Comparison of ENCODE assay signal across 19 cellular contexts in the genomic region with DNA sequence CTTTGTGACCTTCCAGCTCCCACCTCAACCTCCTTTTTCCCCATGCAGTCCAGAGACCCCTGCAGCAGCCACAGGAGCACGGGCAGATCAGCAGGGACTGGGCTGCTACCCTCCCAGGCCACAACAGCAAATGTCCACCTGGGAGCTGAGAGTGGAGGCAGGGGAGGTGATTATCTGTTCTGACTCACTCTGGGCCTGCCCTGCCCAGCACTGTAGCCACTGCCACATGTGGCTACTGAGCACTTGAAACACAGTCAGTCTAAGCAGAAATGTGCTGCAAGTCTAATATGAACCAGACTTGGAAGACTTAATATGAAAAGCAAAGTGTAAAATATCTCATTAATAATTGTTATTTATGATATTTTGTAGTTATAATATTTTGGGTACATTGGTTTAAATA.
DNase-seq lines count a peak whose midpoint lies in the region; FAIRE-seq and TF ChIP-seq lines count a peak whose summit lies in the region.
"Had no signal": no experiment of that assay in that cellular context is flagged by ENCODE, and none has a peak within 500 bp of the region (broad histone marks: within the 10 kb centered on the region; RNA-seq: fewer than 3 reads in every experiment).

No MANE protein-coding gene starts in this region.

- no peak overlapping the region for H3K27ac ChIP-seq in SK-N-SH (ENCODE audit: low read depth in 2 of 2, low read length in 1 of 2)
- H3K27ac ChIP-seq: hepatocyte, upper lobe of left lung had no signal

- peaks cover 13% of the 10 kb centered on the region for H3K4me1 Mint-ChIP-seq in type B pancreatic cell (ENCODE audit: unreplicated experiment)

- no peaks in the 10 kb centered on the region for H3K27me3 ChIP-seq in SK-N-SH (ENCODE audit: insufficient read depth)
- H3K27me3 ChIP-seq: hepatocyte, upper lobe of left lung had no signal

- H3K9me2 ChIP-seq in SK-N-SH, result no peaks in the 10 kb centered on the region

- DNase-seq in H54 (ENCODE audit: insufficient read length, low spot score), result peak; percentile 47
- DNase-seq in SK-N-SH, result no peak
- DNase-seq in fibroblast of villous mesenchyme (ENCODE audit: low read depth), result peak; percentile 45
- peak; percentile 34 for DNase-seq in type B pancreatic cell (ENCODE audit: extremely low spot score, unreplicated experiment)
- DNase-seq in globus pallidus (ENCODE audit: low spot score), result no peak
- no peak for DNase-seq in COLO829 (ENCODE audit: low spot score)
- DNase-seq in foreskin melanocyte, result no peak
- DNase-seq: activated CD4-positive, CD25-positive, alpha-beta regulatory T cell; activated naive CD4-positive, alpha-beta T cell; CD4-positive, alpha-beta T cell; effector memory CD4-positive, alpha-beta T cell; left ventricle myocardium superior; NCI-H1417; OCI-M1; stimulated activated CD4-positive, alpha-beta T cell treated with anti-CD3 and anti-CD28 coated beads, Interleukin-4, amount 100 ng/mL, for 1 hour had no signal

- H3K36me3 ChIP-seq in SK-N-SH (replicated peaks in 1 of 2; ENCODE audit: control insufficient read depth in 1 of 2, insufficient read depth in 2 of 2, low read length in 1 of 2), result no peaks in the 10 kb centered on the region
- H3K36me3 ChIP-seq: upper lobe of left lung had no signal

- H2AFZ ChIP-seq in SK-N-SH (ENCODE audit: low read depth), result peak overlapping the region; percentile 37; the same call in 1 of the 2 replicates
- H2AFZ ChIP-seq: hepatocyte had no signal

- CTCF ChIA-PET in SK-N-SH (lab: Yijun Ruan, JAX), result interaction anchor here (1.0 to 1.1 kb wide), 3 partner anchors 24 to 103 kb away, joined by 3 to 4 read pairs (median 3); no protein-coding TSS in a partner anchor

- peaks cover 5% of the 10 kb centered on the region for H3F3A ChIP-seq in SK-N-SH (replicated peaks; ENCODE audit: insufficient read depth)

- no peaks in the 10 kb centered on the region for H4K20me1 ChIP-seq in SK-N-SH (ENCODE audit: insufficient read depth)

- FAIRE-seq in H54 (lab: Jason Lieb, UNC), result peak; percentile 45
- FAIRE-seq: HepG2 had no signal

- WGBS in SK-N-SH (ENCODE audit: low lambda C conversion rate), result 73% methylated on average over 1 of the region's 1 CpG

- no peak overlapping the region for H3K9ac ChIP-seq in SK-N-SH

- H3K4me3 Mint-ChIP-seq in type B pancreatic cell, result no peak overlapping the region
- H3K4me3 Mint-ChIP-seq: CD4-positive, alpha-beta T cell; nephron had no signal

- H3K9me3 ChIP-seq in SK-N-SH, result no peaks in the 10 kb centered on the region
- H3K9me3 ChIP-seq: upper lobe of left lung had no signal

- no peak overlapping the region for H3K4me2 ChIP-seq in SK-N-SH
- H3K4me2 ChIP-seq: hepatocyte had no signal

- H3K36me3 Mint-ChIP-seq in type B pancreatic cell, result no peaks in the 10 kb centered on the region

- no peak for TF ChIP-seq POLR2A in H54 (IDR thresholded peaks at IDR 0.05; ENCODE audit: low read depth, low read length)

- no peak overlapping the region for H3K27ac Mint-ChIP-seq in type B pancreatic cell
- H3K27ac Mint-ChIP-seq: CD4-positive, alpha-beta T cell had no signal

- no peak for TF ChIP-seq RAD21 in SK-N-SH (IDR thresholded peaks at IDR 0.05; ENCODE audit: low read length)

- TF ChIP-seq CTCF in SK-N-SH (IDR thresholded peaks at IDR 0.05), result no peak
- no peak for TF ChIP-seq CTCF in fibroblast of villous mesenchyme (IDR thresholded peaks at IDR 0.05; ENCODE audit: insufficient read depth, low read depth, low read length)
- TF ChIP-seq CTCF in type B pancreatic cell (conservative IDR thresholded peaks at IDR 0.05), result no peak

- no peaks in the 10 kb centered on the region for H3K27me3 Mint-ChIP-seq in type B pancreatic cell
- H3K27me3 Mint-ChIP-seq: CD4-positive, alpha-beta T cell had no signal

- no peak for TF ChIP-seq EP300 in SK-N-SH (IDR thresholded peaks at IDR 0.05; ENCODE audit: borderline replicate concordance in 1 of 2, low read depth in 1 of 2, low read length in 1 of 2)

- no peaks in the 10 kb centered on the region for H3K79me2 ChIP-seq in SK-N-SH (ENCODE audit: insufficient read depth)
- H3K79me2 ChIP-seq: hepatocyte had no signal

- peaks cover 8% of the 10 kb centered on the region for H3K9me3 Mint-ChIP-seq in type B pancreatic cell
- H3K9me3 Mint-ChIP-seq: CD4-positive, alpha-beta T cell had no signal

- POLR2A ChIA-PET in SK-N-SH (lab: Yijun Ruan, JAX), result no interaction called here

- peaks cover 15 to 25% of the 10 kb centered on the region in 2 experiments; a peak in 3 of 4 replicates for H3K4me1 ChIP-seq in SK-N-SH (ENCODE audit: control insufficient read depth in 1 of 2, insufficient read depth in 2 of 2, low read depth in 1 of 2, low read length in 1 of 2)
- H3K4me1 ChIP-seq: upper lobe of left lung had no signal

- H3K4me3 ChIP-seq in SK-N-SH (ENCODE audit: low read depth in 2 of 2, low read length in 1 of 2), result no peak overlapping the region
- H3K4me3 ChIP-seq in fibroblast of villous mesenchyme (ENCODE audit: low read depth, low read length), result no peak overlapping the region
- H3K4me3 ChIP-seq: hepatocyte, upper lobe of left lung had no signal

TF ChIP-seq in SK-N-SH, 30 proteins besides CTCF, POLR2A, EP300 and RAD21 (continues in another document):
- TF ChIP-seq TAF1 (IDR thresholded peaks at IDR 0.05; ENCODE audit: borderline replicate concordance, low read depth, low read length), result no peak
- peak; percentile 64 for TF ChIP-seq MAX (IDR thresholded peaks at IDR 0.05; ENCODE audit: low read depth)
- no peak for TF ChIP-seq MEF2A (IDR thresholded peaks at IDR 0.05; ENCODE audit: borderline replicate concordance, low read depth)
- no peak for TF ChIP-seq RFX5 (IDR thresholded peaks at IDR 0.05; ENCODE audit: low read length)
- TF ChIP-seq POLR2AphosphoS5 (IDR thresholded peaks at IDR 0.05; ENCODE audit: low read depth, low read length), result no peak
- no peak for TF ChIP-seq FOXM1 (IDR thresholded peaks at IDR 0.05; ENCODE audit: low read depth)
- TF ChIP-seq REST (IDR thresholded peaks at IDR 0.05; ENCODE audit: low read depth, low read length), result no peak
- no peak for TF ChIP-seq USF1 (IDR thresholded peaks at IDR 0.05; ENCODE audit: borderline replicate concordance, low read depth)
- TF ChIP-seq, protein P1, sequence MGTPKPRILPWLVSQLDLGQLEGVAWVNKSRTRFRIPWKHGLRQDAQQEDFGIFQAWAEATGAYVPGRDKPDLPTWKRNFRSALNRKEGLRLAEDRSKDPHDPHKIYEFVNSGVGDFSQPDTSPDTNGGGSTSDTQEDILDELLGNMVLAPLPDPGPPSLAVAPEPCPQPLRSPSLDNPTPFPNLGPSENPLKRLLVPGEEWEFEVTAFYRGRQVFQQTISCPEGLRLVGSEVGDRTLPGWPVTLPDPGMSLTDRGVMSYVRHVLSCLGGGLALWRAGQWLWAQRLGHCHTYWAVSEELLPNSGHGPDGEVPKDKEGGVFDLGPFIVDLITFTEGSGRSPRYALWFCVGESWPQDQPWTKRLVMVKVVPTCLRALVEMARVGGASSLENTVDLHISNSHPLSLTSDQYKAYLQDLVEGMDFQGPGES (IDR thresholded peaks at IDR 0.05; ENCODE audit: low read depth, low read length), result no peak
- TF ChIP-seq, protein P2, sequence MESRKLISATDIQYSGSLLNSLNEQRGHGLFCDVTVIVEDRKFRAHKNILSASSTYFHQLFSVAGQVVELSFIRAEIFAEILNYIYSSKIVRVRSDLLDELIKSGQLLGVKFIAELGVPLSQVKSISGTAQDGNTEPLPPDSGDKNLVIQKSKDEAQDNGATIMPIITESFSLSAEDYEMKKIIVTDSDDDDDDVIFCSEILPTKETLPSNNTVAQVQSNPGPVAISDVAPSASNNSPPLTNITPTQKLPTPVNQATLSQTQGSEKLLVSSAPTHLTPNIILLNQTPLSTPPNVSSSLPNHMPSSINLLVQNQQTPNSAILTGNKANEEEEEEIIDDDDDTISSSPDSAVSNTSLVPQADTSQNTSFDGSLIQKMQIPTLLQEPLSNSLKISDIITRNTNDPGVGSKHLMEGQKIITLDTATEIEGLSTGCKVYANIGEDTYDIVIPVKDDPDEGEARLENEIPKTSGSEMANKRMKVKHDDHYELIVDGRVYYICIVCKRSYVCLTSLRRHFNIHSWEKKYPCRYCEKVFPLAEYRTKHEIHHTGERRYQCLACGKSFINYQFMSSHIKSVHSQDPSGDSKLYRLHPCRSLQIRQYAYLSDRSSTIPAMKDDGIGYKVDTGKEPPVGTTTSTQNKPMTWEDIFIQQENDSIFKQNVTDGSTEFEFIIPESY (IDR thresholded peaks at IDR 0.05; ENCODE audit: borderline replicate concordance, low read depth), result no peak
- no peak for TF ChIP-seq GABPA (IDR thresholded peaks at IDR 0.05; ENCODE audit: low read depth)

Comparison
In these comparisons a context has a peak if more than half of its experiments do, and no peak if none do; other contexts are left out.
1. DNase-seq: peak in H54 (single experiment), fibroblast of villous mesenchyme (single experiment) and type B pancreatic cell (single experiment); none in SK-N-SH (single experiment), globus pallidus (single experiment), COLO829 (single experiment) and foreskin melanocyte (single experiment).